In the genomic region with DNA sequence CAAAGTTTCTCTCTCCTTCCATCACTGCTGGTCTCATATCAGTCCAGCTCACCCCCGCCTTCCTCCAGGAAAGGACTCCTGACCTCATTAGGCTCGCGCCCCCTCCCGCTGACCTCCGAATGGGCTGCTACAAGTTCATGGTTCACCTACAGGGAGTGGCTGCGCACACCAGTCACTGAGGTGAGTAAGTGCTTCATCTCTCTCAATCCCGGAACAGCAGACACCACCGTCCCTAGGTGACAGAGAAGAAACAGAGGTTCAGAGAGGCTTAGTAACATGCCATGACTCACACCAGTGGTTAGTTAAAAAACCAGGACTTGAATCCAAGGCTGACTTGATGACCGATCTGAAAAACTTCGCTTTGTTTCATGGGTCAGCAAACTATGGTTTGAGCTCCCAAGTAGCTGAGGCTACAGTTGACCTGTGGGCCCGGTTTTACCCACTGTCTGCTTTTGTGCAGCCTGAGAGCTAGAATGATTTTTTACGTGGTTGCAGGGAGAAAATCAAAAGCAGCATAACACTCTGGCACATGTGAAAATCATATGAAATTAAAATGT, we compare ENCODE assay signal across 1 cellular context.
TF ChIP-seq lines count a peak whose summit lies in the region.

No MANE protein-coding gene starts in this region.

TF ChIP-seq in K562, 482 proteins besides CTCF, POLR2A, EP300 and RAD21 (continued from another document and continues in another):
- TF ChIP-seq, protein P1, sequence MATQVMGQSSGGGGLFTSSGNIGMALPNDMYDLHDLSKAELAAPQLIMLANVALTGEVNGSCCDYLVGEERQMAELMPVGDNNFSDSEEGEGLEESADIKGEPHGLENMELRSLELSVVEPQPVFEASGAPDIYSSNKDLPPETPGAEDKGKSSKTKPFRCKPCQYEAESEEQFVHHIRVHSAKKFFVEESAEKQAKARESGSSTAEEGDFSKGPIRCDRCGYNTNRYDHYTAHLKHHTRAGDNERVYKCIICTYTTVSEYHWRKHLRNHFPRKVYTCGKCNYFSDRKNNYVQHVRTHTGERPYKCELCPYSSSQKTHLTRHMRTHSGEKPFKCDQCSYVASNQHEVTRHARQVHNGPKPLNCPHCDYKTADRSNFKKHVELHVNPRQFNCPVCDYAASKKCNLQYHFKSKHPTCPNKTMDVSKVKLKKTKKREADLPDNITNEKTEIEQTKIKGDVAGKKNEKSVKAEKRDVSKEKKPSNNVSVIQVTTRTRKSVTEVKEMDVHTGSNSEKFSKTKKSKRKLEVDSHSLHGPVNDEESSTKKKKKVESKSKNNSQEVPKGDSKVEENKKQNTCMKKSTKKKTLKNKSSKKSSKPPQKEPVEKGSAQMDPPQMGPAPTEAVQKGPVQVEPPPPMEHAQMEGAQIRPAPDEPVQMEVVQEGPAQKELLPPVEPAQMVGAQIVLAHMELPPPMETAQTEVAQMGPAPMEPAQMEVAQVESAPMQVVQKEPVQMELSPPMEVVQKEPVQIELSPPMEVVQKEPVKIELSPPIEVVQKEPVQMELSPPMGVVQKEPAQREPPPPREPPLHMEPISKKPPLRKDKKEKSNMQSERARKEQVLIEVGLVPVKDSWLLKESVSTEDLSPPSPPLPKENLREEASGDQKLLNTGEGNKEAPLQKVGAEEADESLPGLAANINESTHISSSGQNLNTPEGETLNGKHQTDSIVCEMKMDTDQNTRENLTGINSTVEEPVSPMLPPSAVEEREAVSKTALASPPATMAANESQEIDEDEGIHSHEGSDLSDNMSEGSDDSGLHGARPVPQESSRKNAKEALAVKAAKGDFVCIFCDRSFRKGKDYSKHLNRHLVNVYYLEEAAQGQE (CRISPR knock-in tag; IDR thresholded peaks at IDR 0.05; ENCODE audit: low read depth) = no peak
- TF ChIP-seq SMARCB1 (IDR thresholded peaks at IDR 0.05; ENCODE audit: insufficient read length, low read depth) (no peak), IRF1 (CRISPR knock-in tag; IDR thresholded peaks at IDR 0.05; ENCODE audit: borderline replicate concordance) (no peak), THAP12 (CRISPR knock-in tag; IDR thresholded peaks at IDR 0.05) (no peak), HMG20A (CRISPR knock-in tag; conservative IDR thresholded peaks at IDR 0.05) (no peak), RFX7 (CRISPR knock-in tag; IDR thresholded peaks at IDR 0.05) (no peak), ZNF133 (CRISPR knock-in tag; IDR thresholded peaks at IDR 0.05) (no peak), ZNF316 (IDR thresholded peaks at IDR 0.05) (no peak), RBBP5 (IDR thresholded peaks at IDR 0.05; ENCODE audit: borderline replicate concordance, insufficient read depth, low read length, poor library complexity, severe bottlenecking) (no peak), ZNF444 (CRISPR knock-in tag; IDR thresholded peaks at IDR 0.05) (no peak), POLR3G (IDR thresholded peaks at IDR 0.05; ENCODE audit: extremely low read depth, insufficient read length, insufficient replicate concordance) (no peak), KAT7 (CRISPR knock-in tag; IDR thresholded peaks at IDR 0.05; ENCODE audit: borderline replicate concordance) (no peak), ZNF780A (CRISPR knock-in tag; IDR thresholded peaks at IDR 0.05) (no peak), DIDO1 (tag; IDR thresholded peaks at IDR 0.05; ENCODE audit: low read depth) (no peak), ZNF445 (CRISPR knock-in tag; IDR thresholded peaks at IDR 0.05; ENCODE audit: low read depth) (no peak), HMBOX1 (IDR thresholded peaks at IDR 0.05) (peak; percentile 96), ATF7 (IDR thresholded peaks at IDR 0.05) (peak; percentile 46; the same call in 1 of the 2 replicates), PYGO2 (tag; IDR thresholded peaks at IDR 0.05) (no peak), ZNF699 (CRISPR knock-in tag; IDR thresholded peaks at IDR 0.05; ENCODE audit: insufficient replicate concordance) (no peak), ZNF584 (CRISPR knock-in tag; IDR thresholded peaks at IDR 0.05; ENCODE audit: low read depth) (no peak), NR4A1 (CRISPR knock-in tag; IDR thresholded peaks at IDR 0.05) (no peak), NR4A1 (tag; IDR thresholded peaks at IDR 0.05) (no peak), MNT (conservative IDR thresholded peaks at IDR 0.05) (no peak; a peak in 1 of 4 replicates), LARP7 (IDR thresholded peaks at IDR 0.05) (no peak), ATF6 (CRISPR knock-in tag; IDR thresholded peaks at IDR 0.05) (no peak), THAP7 (CRISPR knock-in tag; IDR thresholded peaks at IDR 0.05) (no peak), ZNF41 (CRISPR knock-in tag; conservative IDR thresholded peaks at IDR 0.05) (no peak), KHSRP (IDR thresholded peaks at IDR 0.05) (no peak), CCAR2 (IDR thresholded peaks at IDR 0.05; ENCODE audit: low read depth, low read length) (no peak)
- TF ChIP-seq, protein P2, sequence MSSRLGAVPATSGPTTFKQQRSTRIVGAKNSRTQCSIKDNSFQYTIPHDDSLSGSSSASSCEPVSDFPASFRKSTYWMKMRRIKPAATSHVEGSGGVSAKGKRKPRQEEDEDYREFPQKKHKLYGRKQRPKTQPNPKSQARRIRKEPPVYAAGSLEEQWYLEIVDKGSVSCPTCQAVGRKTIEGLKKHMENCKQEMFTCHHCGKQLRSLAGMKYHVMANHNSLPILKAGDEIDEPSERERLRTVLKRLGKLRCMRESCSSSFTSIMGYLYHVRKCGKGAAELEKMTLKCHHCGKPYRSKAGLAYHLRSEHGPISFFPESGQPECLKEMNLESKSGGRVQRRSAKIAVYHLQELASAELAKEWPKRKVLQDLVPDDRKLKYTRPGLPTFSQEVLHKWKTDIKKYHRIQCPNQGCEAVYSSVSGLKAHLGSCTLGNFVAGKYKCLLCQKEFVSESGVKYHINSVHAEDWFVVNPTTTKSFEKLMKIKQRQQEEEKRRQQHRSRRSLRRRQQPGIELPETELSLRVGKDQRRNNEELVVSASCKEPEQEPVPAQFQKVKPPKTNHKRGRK (tag; IDR thresholded peaks at IDR 0.05) = no peak
- TF ChIP-seq, protein P3, sequence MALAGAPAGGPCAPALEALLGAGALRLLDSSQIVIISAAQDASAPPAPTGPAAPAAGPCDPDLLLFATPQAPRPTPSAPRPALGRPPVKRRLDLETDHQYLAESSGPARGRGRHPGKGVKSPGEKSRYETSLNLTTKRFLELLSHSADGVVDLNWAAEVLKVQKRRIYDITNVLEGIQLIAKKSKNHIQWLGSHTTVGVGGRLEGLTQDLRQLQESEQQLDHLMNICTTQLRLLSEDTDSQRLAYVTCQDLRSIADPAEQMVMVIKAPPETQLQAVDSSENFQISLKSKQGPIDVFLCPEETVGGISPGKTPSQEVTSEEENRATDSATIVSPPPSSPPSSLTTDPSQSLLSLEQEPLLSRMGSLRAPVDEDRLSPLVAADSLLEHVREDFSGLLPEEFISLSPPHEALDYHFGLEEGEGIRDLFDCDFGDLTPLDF (CRISPR knock-in tag; IDR thresholded peaks at IDR 0.05) = no peak
- TF ChIP-seq, protein P4, sequence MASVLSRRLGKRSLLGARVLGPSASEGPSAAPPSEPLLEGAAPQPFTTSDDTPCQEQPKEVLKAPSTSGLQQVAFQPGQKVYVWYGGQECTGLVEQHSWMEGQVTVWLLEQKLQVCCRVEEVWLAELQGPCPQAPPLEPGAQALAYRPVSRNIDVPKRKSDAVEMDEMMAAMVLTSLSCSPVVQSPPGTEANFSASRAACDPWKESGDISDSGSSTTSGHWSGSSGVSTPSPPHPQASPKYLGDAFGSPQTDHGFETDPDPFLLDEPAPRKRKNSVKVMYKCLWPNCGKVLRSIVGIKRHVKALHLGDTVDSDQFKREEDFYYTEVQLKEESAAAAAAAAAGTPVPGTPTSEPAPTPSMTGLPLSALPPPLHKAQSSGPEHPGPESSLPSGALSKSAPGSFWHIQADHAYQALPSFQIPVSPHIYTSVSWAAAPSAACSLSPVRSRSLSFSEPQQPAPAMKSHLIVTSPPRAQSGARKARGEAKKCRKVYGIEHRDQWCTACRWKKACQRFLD (CRISPR knock-in tag; IDR thresholded peaks at IDR 0.05) = no peak
- TF ChIP-seq, protein P5, sequence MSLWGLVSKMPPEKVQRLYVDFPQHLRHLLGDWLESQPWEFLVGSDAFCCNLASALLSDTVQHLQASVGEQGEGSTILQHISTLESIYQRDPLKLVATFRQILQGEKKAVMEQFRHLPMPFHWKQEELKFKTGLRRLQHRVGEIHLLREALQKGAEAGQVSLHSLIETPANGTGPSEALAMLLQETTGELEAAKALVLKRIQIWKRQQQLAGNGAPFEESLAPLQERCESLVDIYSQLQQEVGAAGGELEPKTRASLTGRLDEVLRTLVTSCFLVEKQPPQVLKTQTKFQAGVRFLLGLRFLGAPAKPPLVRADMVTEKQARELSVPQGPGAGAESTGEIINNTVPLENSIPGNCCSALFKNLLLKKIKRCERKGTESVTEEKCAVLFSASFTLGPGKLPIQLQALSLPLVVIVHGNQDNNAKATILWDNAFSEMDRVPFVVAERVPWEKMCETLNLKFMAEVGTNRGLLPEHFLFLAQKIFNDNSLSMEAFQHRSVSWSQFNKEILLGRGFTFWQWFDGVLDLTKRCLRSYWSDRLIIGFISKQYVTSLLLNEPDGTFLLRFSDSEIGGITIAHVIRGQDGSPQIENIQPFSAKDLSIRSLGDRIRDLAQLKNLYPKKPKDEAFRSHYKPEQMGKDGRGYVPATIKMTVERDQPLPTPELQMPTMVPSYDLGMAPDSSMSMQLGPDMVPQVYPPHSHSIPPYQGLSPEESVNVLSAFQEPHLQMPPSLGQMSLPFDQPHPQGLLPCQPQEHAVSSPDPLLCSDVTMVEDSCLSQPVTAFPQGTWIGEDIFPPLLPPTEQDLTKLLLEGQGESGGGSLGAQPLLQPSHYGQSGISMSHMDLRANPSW (CRISPR knock-in tag; IDR thresholded peaks at IDR 0.05) = no peak
- TF ChIP-seq, protein P6, sequence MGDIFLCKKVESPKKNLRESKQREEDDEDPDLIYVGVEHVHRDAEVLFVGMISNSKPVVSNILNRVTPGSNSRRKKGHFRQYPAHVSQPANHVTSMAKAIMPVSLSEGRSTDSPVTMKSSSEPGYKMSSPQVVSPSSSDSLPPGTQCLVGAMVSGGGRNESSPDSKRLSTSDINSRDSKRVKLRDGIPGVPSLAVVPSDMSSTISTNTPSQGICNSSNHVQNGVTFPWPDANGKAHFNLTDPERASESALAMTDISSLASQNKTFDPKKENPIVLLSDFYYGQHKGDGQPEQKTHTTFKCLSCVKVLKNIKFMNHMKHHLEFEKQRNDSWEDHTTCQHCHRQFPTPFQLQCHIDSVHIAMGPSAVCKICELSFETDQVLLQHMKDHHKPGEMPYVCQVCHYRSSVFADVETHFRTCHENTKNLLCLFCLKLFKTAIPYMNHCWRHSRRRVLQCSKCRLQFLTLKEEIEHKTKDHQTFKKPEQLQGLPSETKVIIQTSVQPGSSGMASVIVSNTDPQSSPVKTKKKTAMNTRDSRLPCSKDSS (IDR thresholded peaks at IDR 0.05; ENCODE audit: low read depth, partially characterized antibody) = no peak
